Comparison of ENCODE assay signal across 2 cellular contexts in genomic region chr10:104589431-104589830, GRCh38.
TF ChIP-seq lines count a peak whose summit lies in the region.

No MANE protein-coding gene starts in this region.

TF ChIP-seq in A549, 52 proteins besides CTCF, POLR2A, EP300 and RAD21 (continued from another document):
- no peak for TF ChIP-seq RNF2 (IDR thresholded peaks at IDR 0.05; ENCODE audit: borderline replicate concordance, low read depth)
- no peak for TF ChIP-seq HEYL (CRISPR knock-in tag; IDR thresholded peaks at IDR 0.05)

TF ChIP-seq in GM23338, 12 proteins besides CTCF, POLR2A, EP300 and RAD21:
- TF ChIP-seq ZNF462 (CRISPR knock-in tag; IDR thresholded peaks at IDR 0.05) (no peak), EZH2 (IDR thresholded peaks at IDR 0.05; ENCODE audit: low read depth, unreplicated experiment) (no peak), STAT1 (IDR thresholded peaks at IDR 0.05; ENCODE audit: unreplicated experiment) (no peak), EZH2phosphoT487 (IDR thresholded peaks at IDR 0.05; ENCODE audit: unreplicated experiment) (no peak), ZNF331 (CRISPR knock-in tag; IDR thresholded peaks at IDR 0.05; ENCODE audit: low read depth) (no peak), ZNF114 (CRISPR knock-in tag; IDR thresholded peaks at IDR 0.05) (no peak), POLR2AphosphoS5 (IDR thresholded peaks at IDR 0.05; ENCODE audit: low read depth) (no peak), CREB1 (CRISPR knock-in tag; IDR thresholded peaks at IDR 0.05; ENCODE audit: low read depth) (no peak), NANOG (IDR thresholded peaks at IDR 0.05; ENCODE audit: borderline replicate concordance) (no peak), JUNB (IDR thresholded peaks at IDR 0.05; ENCODE audit: unreplicated experiment) (no peak), ETS1 (IDR thresholded peaks at IDR 0.05) (no peak)
- TF ChIP-seq, protein P1, sequence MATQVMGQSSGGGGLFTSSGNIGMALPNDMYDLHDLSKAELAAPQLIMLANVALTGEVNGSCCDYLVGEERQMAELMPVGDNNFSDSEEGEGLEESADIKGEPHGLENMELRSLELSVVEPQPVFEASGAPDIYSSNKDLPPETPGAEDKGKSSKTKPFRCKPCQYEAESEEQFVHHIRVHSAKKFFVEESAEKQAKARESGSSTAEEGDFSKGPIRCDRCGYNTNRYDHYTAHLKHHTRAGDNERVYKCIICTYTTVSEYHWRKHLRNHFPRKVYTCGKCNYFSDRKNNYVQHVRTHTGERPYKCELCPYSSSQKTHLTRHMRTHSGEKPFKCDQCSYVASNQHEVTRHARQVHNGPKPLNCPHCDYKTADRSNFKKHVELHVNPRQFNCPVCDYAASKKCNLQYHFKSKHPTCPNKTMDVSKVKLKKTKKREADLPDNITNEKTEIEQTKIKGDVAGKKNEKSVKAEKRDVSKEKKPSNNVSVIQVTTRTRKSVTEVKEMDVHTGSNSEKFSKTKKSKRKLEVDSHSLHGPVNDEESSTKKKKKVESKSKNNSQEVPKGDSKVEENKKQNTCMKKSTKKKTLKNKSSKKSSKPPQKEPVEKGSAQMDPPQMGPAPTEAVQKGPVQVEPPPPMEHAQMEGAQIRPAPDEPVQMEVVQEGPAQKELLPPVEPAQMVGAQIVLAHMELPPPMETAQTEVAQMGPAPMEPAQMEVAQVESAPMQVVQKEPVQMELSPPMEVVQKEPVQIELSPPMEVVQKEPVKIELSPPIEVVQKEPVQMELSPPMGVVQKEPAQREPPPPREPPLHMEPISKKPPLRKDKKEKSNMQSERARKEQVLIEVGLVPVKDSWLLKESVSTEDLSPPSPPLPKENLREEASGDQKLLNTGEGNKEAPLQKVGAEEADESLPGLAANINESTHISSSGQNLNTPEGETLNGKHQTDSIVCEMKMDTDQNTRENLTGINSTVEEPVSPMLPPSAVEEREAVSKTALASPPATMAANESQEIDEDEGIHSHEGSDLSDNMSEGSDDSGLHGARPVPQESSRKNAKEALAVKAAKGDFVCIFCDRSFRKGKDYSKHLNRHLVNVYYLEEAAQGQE (IDR thresholded peaks at IDR 0.05; ENCODE audit: unreplicated experiment), result no peak
